10 cellular contexts compared by ENCODE assay signal in genomic region chr5:140347382-140347781, GRCh38. TPM values are rescaled to one million over a fixed set of nuclear protein-coding genes. Genes with fewer than 3 reads are reported as not detected.
DNase-seq lines count a peak whose midpoint lies in the region; ATAC-seq and TF ChIP-seq lines count a peak whose summit lies in the region.
"Had no signal": no experiment of that assay in that cellular context is flagged by ENCODE, and none has a peak within 500 bp of the region (broad histone marks: within the 10 kb centered on the region; RNA-seq: fewer than 3 reads in every experiment).

No MANE protein-coding gene starts in this region.

- in situ Hi-C loops in IMR-90 (cut with MboI; ENCODE audit: low sequenced_read_pairs): no loop called here

- H3K36me3 ChIP-seq in IMR-90 (ENCODE audit: control insufficient read depth, insufficient read depth, low read length) (no peaks in the 10 kb centered on the region; the same call in 1 of the 2 replicates), left ventricle myocardium inferior (peaks cover 5% of the 10 kb centered on the region), aorta (ENCODE audit: control insufficient read depth in 1 of 2, insufficient read depth in 2 of 2, low read length in 1 of 2) (no peaks in the 10 kb centered on the region)
- no peaks in the 10 kb centered on the region for H3K36me3 ChIP-seq in effector memory CD4-positive, alpha-beta T cell (ENCODE audit: control insufficient read depth, insufficient read depth, low read length)
- H3K36me3 ChIP-seq: ovary had no signal

- peak overlapping the region; percentile 18 for H2AFZ ChIP-seq in IMR-90 (replicated peaks; ENCODE audit: low read length, poor library complexity)

- no peak overlapping the region for H4K5ac ChIP-seq in IMR-90 (ENCODE audit: low read depth, low read length)

- H3K9me3 ChIP-seq in IMR-90 (ENCODE audit: control insufficient read depth, insufficient read depth, low read length): no peaks in the 10 kb centered on the region
- H3K9me3 ChIP-seq in left ventricle myocardium inferior (replicated peaks): no peaks in the 10 kb centered on the region
- no peaks in the 10 kb centered on the region for H3K9me3 ChIP-seq in aorta (ENCODE audit: control insufficient read depth, low read length)
- H3K9me3 ChIP-seq in effector memory CD4-positive, alpha-beta T cell (ENCODE audit: control insufficient read depth, low read length): no peaks in the 10 kb centered on the region
- H3K9me3 ChIP-seq: ovary had no signal

- 0 out of 2 replicates have a peak, but pooled peaks cover 9% of the 10 kb centered on the region for H4K20me1 ChIP-seq in IMR-90 (ENCODE audit: insufficient read depth, low read length)

- H3K9me3 Mint-ChIP-seq in activated T-helper 17 cell treated with anti-CD3 and anti-CD28 coated beads, Interleukin-2, amount 50 U/mL, for 72 hours: no peaks in the 10 kb centered on the region

- CTCF ChIA-PET in IMR-90 (lab: Yijun Ruan, JAX): interaction anchor here (0.5 to 11.0 kb wide), 6 partner anchors 19 to 111 kb away, joined by 3 to 233 read pairs (median 5); no protein-coding TSS in a partner anchor

- H3K4me1 ChIP-seq in IMR-90 (ENCODE audit: control insufficient read depth, insufficient read depth, low read length) (peaks cover 11% of the 10 kb centered on the region), left ventricle myocardium inferior (peaks cover 64% of the 10 kb centered on the region), aorta (ENCODE audit: control insufficient read depth in 1 of 2, insufficient read depth in 2 of 2, low read length in 2 of 2) (no peaks in the 10 kb centered on the region)
- H3K4me1 ChIP-seq in effector memory CD4-positive, alpha-beta T cell (ENCODE audit: control insufficient read depth, insufficient read depth, low read length, poor library complexity, severe bottlenecking): peaks cover 20% of the 10 kb centered on the region

- no peak overlapping the region for H4K91ac ChIP-seq in IMR-90 (ENCODE audit: insufficient read depth, low read depth, low read length)

- no peak overlapping the region for H3K4me2 ChIP-seq in IMR-90 (ENCODE audit: low read depth, low read length)

- dilution Hi-C loops in IMR-90 (cut with HindIII; ENCODE audit: low sequenced_read_pairs, unreplicated experiment): no loop called here

- peaks cover 17% of the 10 kb centered on the region for H3K4me1 Mint-ChIP-seq in activated T-helper 17 cell treated with anti-CD3 and anti-CD28 coated beads, Interleukin-2, amount 50 U/mL, for 72 hours

- DNase-seq in IMR-90 (no peak), left ventricle myocardium inferior (no peak), SIG-M5 (lab: John Stamatoyannopoulos, UW) (no peak), NCI-H774 (lab: John Stamatoyannopoulos, UW) (no peak), aorta (no peak)
- DNase-seq in effector memory CD4-positive, alpha-beta T cell: no peak
- DNase-seq: ovary had no signal

- no peak overlapping the region for H3K4me3 ChIP-seq in IMR-90 (ENCODE audit: insufficient read depth, low read depth, low read length)
- H3K4me3 ChIP-seq in left ventricle myocardium inferior: peak overlapping the region; percentile 75
- peak overlapping the region in 1 of 7 experiments; percentile 54 for H3K4me3 ChIP-seq in skin epidermis
- H3K4me3 ChIP-seq in aorta (ENCODE audit: low read length in 2 of 2): no peak overlapping the region
- no peak overlapping the region for H3K4me3 ChIP-seq in effector memory CD4-positive, alpha-beta T cell (ENCODE audit: insufficient read depth, low read depth, low read length, poor library complexity, severe bottlenecking)

- POLR2A ChIA-PET in IMR-90 (lab: Charles Lee; ENCODE audit: unreplicated experiment): interaction anchor here (0.9 kb wide), 1 partner anchor 20 kb away, joined by 3 read pairs; no protein-coding TSS in a partner anchor

- no peak overlapping the region for H2BK15ac ChIP-seq in IMR-90 (ENCODE audit: low read depth, low read length)

- TF ChIP-seq CTCF in IMR-90 (conservative IDR thresholded peaks at IDR 0.05; ENCODE audit: low read depth, low read length): no peak
- no peak for TF ChIP-seq CTCF in left ventricle myocardium inferior (IDR thresholded peaks at IDR 0.05; ENCODE audit: borderline replicate concordance)

- intact Hi-C loops in IMR-90 (cut with micrococcal nuclease) (loop anchor here (5.0 kb wide), 1 partner anchor 50 kb away; no protein-coding TSS in a partner anchor), left ventricle myocardium inferior (cut with micrococcal nuclease) (no loop called here), aorta (cut with DNase I) (loop anchor here in 1 of 2 donors (5.0 kb wide), 1 partner anchor 45 kb away; the partner anchor contains the start of gene PFDN1)

- H3K14ac ChIP-seq in IMR-90 (replicated peaks; ENCODE audit: low read depth, low read length): no peak overlapping the region

- no peaks in the 10 kb centered on the region for H3K27me3 ChIP-seq in IMR-90 (ENCODE audit: control insufficient read depth, insufficient read depth, low read length)
- H3K27me3 ChIP-seq in left ventricle myocardium inferior (ENCODE audit: low read depth): no peaks in the 10 kb centered on the region
- H3K27me3 ChIP-seq in aorta (ENCODE audit: control insufficient read depth in 1 of 2, insufficient read depth in 2 of 2, low read length in 1 of 2): no peaks in the 10 kb centered on the region
- no peaks in the 10 kb centered on the region for H3K27me3 ChIP-seq in effector memory CD4-positive, alpha-beta T cell (replicated peaks; ENCODE audit: control insufficient read depth, insufficient read depth, low read length, poor library complexity, severe bottlenecking)
- H3K27me3 ChIP-seq: ovary had no signal

- TF ChIP-seq POLR2A in IMR-90 (IDR thresholded peaks at IDR 0.05; ENCODE audit: low read depth, low read length): no peak

- H3K18ac ChIP-seq in IMR-90 (ENCODE audit: low read depth, low read length): no peak overlapping the region

- no peak for ATAC-seq in IMR-90 (ENCODE audit: low read depth)
- ATAC-seq in activated T-helper 17 cell treated with anti-CD3 and anti-CD28 coated beads, Interleukin-2, amount 50 U/mL, for 72 hours (replicated peaks): no peak
- no peak for ATAC-seq in aorta (ENCODE audit: low FRiP score)

- BruUV-seq in IMR-90 (replicated peaks; lab: Mats Ljungman, UMichigan): no TSS peak

- no peak overlapping the region for H3K27ac ChIP-seq in IMR-90 (ENCODE audit: insufficient read depth, low read length)
- H3K27ac ChIP-seq in left ventricle myocardium inferior (replicated peaks): peak overlapping the region; percentile 92
- H3K27ac ChIP-seq in skin epidermis: peak overlapping the region in 15 of 21 experiments; percentile 3 to 86 (median 69)
- H3K27ac ChIP-seq in aorta (ENCODE audit: low read depth in 1 of 2, low read length in 2 of 2): no peak overlapping the region
- no peak overlapping the region for H3K27ac ChIP-seq in effector memory CD4-positive, alpha-beta T cell (ENCODE audit: insufficient read depth, low read length, poor library complexity, severe bottlenecking)

- H3K27me3 Mint-ChIP-seq in activated T-helper 17 cell treated with anti-CD3 and anti-CD28 coated beads, Interleukin-2, amount 50 U/mL, for 72 hours: no peaks in the 10 kb centered on the region

- no peak overlapping the region for H2BK20ac ChIP-seq in IMR-90 (ENCODE audit: low read depth, low read length)

- H2BK5ac ChIP-seq in IMR-90 (ENCODE audit: low read depth, low read length, poor library complexity, severe bottlenecking): no peak overlapping the region

- no peak overlapping the region; the same call in 1 of the 2 replicates for H3K23ac ChIP-seq in IMR-90 (ENCODE audit: low read depth, low read length)

- no peak overlapping the region for H4K8ac ChIP-seq in IMR-90 (ENCODE audit: low read depth in 2 of 2, low read length in 2 of 2)

- TF ChIP-seq RAD21 in IMR-90 (IDR thresholded peaks at IDR 0.05; ENCODE audit: low read length): no peak

- no CpG with 5 or more reads among the region's 2 CpGs for WGBS in IMR-90 (ENCODE audit: extremely low coverage in 2 of 2, insufficient read length in 1 of 2), 2 experiments
- WGBS in aorta, 2 donors: 7 to 13% methylated on average over 2 of the region's 2 CpGs

- peak overlapping the region; percentile 81 for H3K4me3 Mint-ChIP-seq in activated T-helper 17 cell treated with anti-CD3 and anti-CD28 coated beads, Interleukin-2, amount 50 U/mL, for 72 hours

- no peak overlapping the region for H3K56ac ChIP-seq in IMR-90 (ENCODE audit: extremely low read depth, insufficient read depth, low read length)

- no peak overlapping the region for H3K4ac ChIP-seq in IMR-90 (ENCODE audit: low read depth, low read length)

- peak overlapping the region; percentile 31 for H2AK5ac ChIP-seq in IMR-90 (ENCODE audit: low read depth, low read length)

- no peak overlapping the region for H2BK120ac ChIP-seq in IMR-90 (ENCODE audit: low read depth, low read length)

- no peak overlapping the region for H3K9ac ChIP-seq in IMR-90 (ENCODE audit: low read depth, low read length)

- peaks cover 26% of the 10 kb centered on the region for H3K36me3 Mint-ChIP-seq in activated T-helper 17 cell treated with anti-CD3 and anti-CD28 coated beads, Interleukin-2, amount 50 U/mL, for 72 hours (ENCODE audit: low read depth)

- peak overlapping the region; percentile 62 for H2AK9ac ChIP-seq in IMR-90 (replicated peaks; ENCODE audit: low read depth, low read length, poor library complexity)

- H3K79me1 ChIP-seq in IMR-90 (ENCODE audit: low read depth in 1 of 2, low read length in 2 of 2): peaks cover 20 to 36% of the 10 kb centered on the region in 2 experiments

- H3K9me1 ChIP-seq in IMR-90 (ENCODE audit: insufficient read depth, low read length): peaks cover 4% of the 10 kb centered on the region; the same call in 1 of the 2 replicates

- H3K27ac Mint-ChIP-seq in activated T-helper 17 cell treated with anti-CD3 and anti-CD28 coated beads, Interleukin-2, amount 50 U/mL, for 72 hours: no peak overlapping the region

RNA-seq across cellular contexts. Expression of gene HBEGF, which starts 1.0 kb away (rescaled TPM):
- total RNA-seq in IMR-90 (2012; rRNA removed) (18.8 and 26.9 TPM in 2 replicates), left ventricle myocardium inferior (27.2 TPM), aorta (10 to 100 TPM; 14.5 to 30.2 TPM)
- polyA plus RNA-seq in IMR-90 (2012; rRNA removed) (36.1 and 48.7 TPM in 2 replicates), aorta (1 to 10 TPM; 2.0 to 2.3 TPM)
- 31.0 and 54.1 TPM in 2 replicates for polyA plus RNA-seq in IMR-90 (2012; cell fraction: cytosol; rRNA removed)
- polyA plus RNA-seq in IMR-90 (2012; cell fraction: nucleus; rRNA removed; ENCODE audit: low replicate concordance): 41.9 and 95.5 TPM in 2 replicates
- 10 to 100 TPM; 12.6 to 22.9 TPM for total RNA-seq in activated T-helper 17 cell treated with anti-CD3 and anti-CD28 coated beads, Interleukin-2, amount 50 U/mL, for 72 hours

RNA-seq across cellular contexts. Expression of gene SLC4A9, which starts 12.6 kb away (rescaled TPM):
- not detected in 2 replicates for total RNA-seq in IMR-90 (2012; rRNA removed)
- not detected in 2 replicates for polyA plus RNA-seq in IMR-90 (2012; rRNA removed)
- not detected in 2 replicates for polyA plus RNA-seq in IMR-90 (2012; cell fraction: cytosol; rRNA removed)
- 0.05 and 0.19 TPM in 2 replicates for polyA plus RNA-seq in IMR-90 (2012; cell fraction: nucleus; rRNA removed; ENCODE audit: low replicate concordance)
- under 1 TPM; 0.26 TPM for total RNA-seq in activated T-helper 17 cell treated with anti-CD3 and anti-CD28 coated beads, Interleukin-2, amount 50 U/mL, for 72 hours
- total RNA-seq in left ventricle myocardium inferior: 0.44 TPM
- not detected for total RNA-seq in aorta
- polyA plus RNA-seq in aorta: not detected
- total RNA-seq: activated CD8-positive, alpha-beta memory T cell treated with anti-CD3 and anti-CD28 coated beads for 36 hours had no signal
- polyA plus RNA-seq: ovary had no signal

RNA-seq across cellular contexts. Expression of gene PFDN1, which starts 44.5 kb away (rescaled TPM):
- total RNA-seq in IMR-90 (2012; rRNA removed): 92.8 and 98.8 TPM in 2 replicates
- 134 and 140 TPM in 2 replicates for polyA plus RNA-seq in IMR-90 (2012; rRNA removed)
- polyA plus RNA-seq in IMR-90 (2012; cell fraction: cytosol; rRNA removed): 85.4 and 108 TPM in 2 replicates
- 39.7 and 45.7 TPM in 2 replicates for polyA plus RNA-seq in IMR-90 (2012; cell fraction: nucleus; rRNA removed; ENCODE audit: low replicate concordance)
- total RNA-seq in activated T-helper 17 cell treated with anti-CD3 and anti-CD28 coated beads, Interleukin-2, amount 50 U/mL, for 72 hours: 10 to 100 TPM; 40.1 to 64.1 TPM
- 68.7 TPM for total RNA-seq in left ventricle myocardium inferior
- total RNA-seq in aorta: 10 to 100 TPM; 31.8 to 43.6 TPM
- polyA plus RNA-seq in aorta: 10 to 100 TPM; 74.1 to 89.5 TPM

RNA-seq across cellular contexts. Expression of gene ANKHD1, which starts 54.3 kb away (rescaled TPM):
- total RNA-seq in IMR-90 (2012; rRNA removed): 36.7 and 46.4 TPM in 2 replicates
- polyA plus RNA-seq in IMR-90 (2012; rRNA removed): 29.1 and 32.1 TPM in 2 replicates
- polyA plus RNA-seq in IMR-90 (2012; cell fraction: cytosol; rRNA removed): 10.5 and 11.1 TPM in 2 replicates
- polyA plus RNA-seq in IMR-90 (2012; cell fraction: nucleus; rRNA removed; ENCODE audit: low replicate concordance): 33.6 and 94.7 TPM in 2 replicates
- total RNA-seq in activated T-helper 17 cell treated with anti-CD3 and anti-CD28 coated beads, Interleukin-2, amount 50 U/mL, for 72 hours: 100 to 1,000 TPM in 1 of 2 donors, 10 to 100 TPM in 1; 94.5 to 119 TPM
- total RNA-seq in left ventricle myocardium inferior: 58.5 TPM
- 100 to 1,000 TPM; 112 to 138 TPM for total RNA-seq in aorta
- polyA plus RNA-seq in aorta: 10 to 100 TPM; 17.0 to 77.2 TPM

Comparison
In these comparisons a context has a peak if more than half of its experiments do, and no peak if none do; other contexts are left out.
1. H3K27ac ChIP-seq: peak in left ventricle myocardium inferior (single experiment) and skin epidermis (15 of 21); none in IMR-90 (single experiment), aorta (0 of 2) and effector memory CD4-positive, alpha-beta T cell (single experiment).